8 cellular contexts compared by ENCODE assay signal in genomic region chr16:78099372-78100161, GRCh38. TPM values are rescaled to one million over a fixed set of nuclear protein-coding genes. Genes with fewer than 3 reads are reported as not detected.
DNase-seq lines count a peak whose midpoint lies in the region; ATAC-seq and TF ChIP-seq lines count a peak whose summit lies in the region.

TSS of gene WWOX (plus strand) at chr16:78099654.

- in situ Hi-C loops in astrocyte of the cerebellum (cut with HindIII; ENCODE audit: low sequenced_read_pairs), result no loop called here

- H3K4me3 ChIP-seq in astrocyte of the cerebellum (ENCODE audit: low read depth, low read length), result peak within 1 kb of the TSS; percentile 95

- DNase-seq in NCI-H187 treated with DMSO at 0.1 percent for 48 hours (lab: John Stamatoyannopoulos, UW), result peak; percentile 80
- DNase-seq in T-helper 22 cell (ENCODE audit: low read depth), result peak; percentile 95
- DNase-seq in astrocyte of the cerebellum (ENCODE audit: low read depth), result peak; percentile 97
- peak; percentile 96 for DNase-seq in hepatic stellate cell (ENCODE audit: low spot score)
- peak; percentile 93 for DNase-seq in renal cortical epithelial cell (ENCODE audit: low read depth)
- DNase-seq in NCI-H526 treated with DMSO at 0.1 percent for 48 hours (lab: John Stamatoyannopoulos, UW), result no peak

- ATAC-seq in GM18502 (IDR thresholded peaks at IDR 0.05; ENCODE audit: poor library complexity, unreplicated experiment) (peak; percentile 95), HG02970 (IDR thresholded peaks at IDR 0.05; ENCODE audit: low FRiP score, unreplicated experiment) (peak; percentile 98)

- peak; percentile 91 for TF ChIP-seq CTCF in astrocyte of the cerebellum (IDR thresholded peaks at IDR 0.05; ENCODE audit: low read depth, low read length, missing control alignments)

RNA-seq across cellular contexts. Expression of gene WWOX, which starts in this region (rescaled TPM):
- total RNA-seq in renal cortical epithelial cell, result 10.6 and 29.5 TPM in 2 replicates
